ENCODE assay signal across 17 cellular contexts in the genomic region with DNA sequence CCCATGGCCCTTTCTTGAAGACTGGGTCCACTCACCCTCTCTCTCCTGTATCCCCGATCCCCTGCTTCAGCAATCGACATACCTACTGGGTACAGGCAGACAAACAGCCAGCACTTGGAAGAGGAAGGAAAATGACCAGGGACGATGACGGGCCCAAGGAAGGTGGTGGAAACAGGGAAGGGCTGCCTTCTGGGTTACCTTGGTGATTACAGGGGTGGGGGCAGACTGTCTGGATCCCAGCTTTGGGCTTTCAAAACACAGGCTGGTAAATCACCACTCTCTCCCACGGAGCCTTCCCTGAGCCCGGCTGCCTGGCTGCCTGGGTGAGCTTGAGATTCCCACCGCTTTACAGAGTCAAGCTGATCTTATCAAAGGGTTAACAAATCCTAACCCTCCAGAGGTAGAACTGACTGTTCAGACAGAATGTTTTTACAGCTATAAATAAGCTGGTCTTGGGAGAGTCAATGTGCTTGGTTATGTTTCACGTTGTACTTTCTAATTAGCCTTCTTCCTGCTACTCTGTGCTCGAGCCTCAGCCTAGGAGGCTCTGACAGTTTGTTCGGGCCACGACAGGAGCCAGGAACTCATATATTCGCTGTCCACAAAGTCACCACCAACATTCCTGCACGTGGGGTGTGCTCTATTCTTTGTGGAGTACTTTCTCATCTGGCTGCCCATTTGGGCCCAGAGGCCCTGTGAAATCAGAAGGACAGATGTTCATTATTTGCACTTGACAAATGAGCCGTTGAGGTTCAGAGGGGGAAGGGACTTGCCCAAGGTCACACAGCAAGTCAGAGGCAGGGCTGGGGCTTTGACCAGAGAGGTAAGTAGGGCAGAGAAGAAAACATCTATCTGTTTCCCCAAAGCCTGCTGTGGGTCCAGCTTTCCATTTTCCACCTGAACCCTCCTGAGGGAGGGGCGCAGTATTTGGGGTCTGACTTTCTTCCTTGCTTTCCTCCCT.
DNase-seq lines count a peak whose midpoint lies in the region; ATAC-seq, FAIRE-seq and TF ChIP-seq lines count a peak whose summit lies in the region.
"Had no signal": no experiment of that assay in that cellular context is flagged by ENCODE, and none has a peak within 500 bp of the region (broad histone marks: within the 10 kb centered on the region; RNA-seq: fewer than 3 reads in every experiment).

No MANE protein-coding gene starts in this region.

- no peak for TF ChIP-seq POLR2A in sigmoid colon (IDR thresholded peaks at IDR 0.05)

- H3K27ac ChIP-seq in C4-2B (peak overlapping the region; percentile 37; the same call in 1 of the 2 replicates), right cardiac atrium (ENCODE audit: low read length) (peak overlapping the region; percentile 94), sigmoid colon (peak overlapping the region; percentile 39 to 61 (median 48))
- H3K27ac ChIP-seq: foreskin keratinocyte had no signal

- H3K36me3 ChIP-seq in bronchial epithelial cell (ENCODE audit: control insufficient read depth, insufficient read depth, low read length) = no peaks in the 10 kb centered on the region
- H3K36me3 ChIP-seq in sigmoid colon = no peaks in the 10 kb centered on the region

- peaks cover 23% of the 10 kb centered on the region for H3K4me1 ChIP-seq in right cardiac atrium (ENCODE audit: control insufficient read depth, insufficient read depth, low read length)
- peaks cover 0 to 15% (median 13%) of the 10 kb centered on the region in 4 donors for H3K4me1 ChIP-seq in sigmoid colon

- TF ChIP-seq CTCF in C4-2B (conservative IDR thresholded peaks at IDR 0.05) = no peak
- TF ChIP-seq CTCF in bronchial epithelial cell (IDR thresholded peaks at IDR 0.05; ENCODE audit: insufficient read depth, low read length, severe bottlenecking) = no peak
- TF ChIP-seq CTCF in sigmoid colon (IDR thresholded peaks at IDR 0.05) = no peak

- H3K27me3 ChIP-seq in bronchial epithelial cell (ENCODE audit: control insufficient read depth, insufficient read depth, low read length) (peaks cover 3% of the 10 kb centered on the region), right cardiac atrium (ENCODE audit: control insufficient read depth, insufficient read depth) (no peaks in the 10 kb centered on the region), sigmoid colon (no peaks in the 10 kb centered on the region)

- WGBS in right cardiac atrium = 53% methylated on average over 15 of the region's 15 CpGs
- WGBS in sigmoid colon, 2 donors = 75 to 77% methylated on average over 15 of the region's 15 CpGs

- DNase-seq in bronchial epithelial cell (ENCODE audit: low read depth) = no peak
- DNase-seq in right cardiac atrium = peak in 1 of 3 donors; percentile 66
- DNase-seq in sigmoid colon = no peak
- no peak for DNase-seq in iPS-NIHi11 (ENCODE audit: low spot score)
- no peak for DNase-seq in NCI-H1694 (lab: John Stamatoyannopoulos, UW)
- DNase-seq in HCEC 1CT = no peak
- no peak for DNase-seq in mucosa of gallbladder (ENCODE audit: low spot score)
- DNase-seq: activated CD4-positive, CD25-positive, alpha-beta regulatory T cell; activated naive CD8-positive, alpha-beta T cell treated with anti-CD3 and anti-CD28 coated beads, Interleukin-2, amount 10 ng/mL, durations not matched to agents 7 days and 5 days; Calu3; effector CD4-positive, alpha-beta T cell; foreskin keratinocyte; naive B cell; NCI-H2227 treated with DMSO at 0.1 percent for 48 hours; stimulated activated CD4-positive, alpha-beta T cell treated with anti-CD3 and anti-CD28 coated beads, Interleukin-12 subunit alpha, Interleukin-12 subunit beta, amount 100 ng/mL, for 4 hours had no signal

- peak; percentile 86 for FAIRE-seq in bronchial epithelial cell (lab: Jason Lieb, UNC)
- FAIRE-seq: islet of Langerhans had no signal

- no peak for TF ChIP-seq EP300 in sigmoid colon (IDR thresholded peaks at IDR 0.05)

- no peaks in the 10 kb centered on the region for H3K9me3 ChIP-seq in right cardiac atrium (ENCODE audit: control insufficient read depth, low read length)
- no peaks in the 10 kb centered on the region for H3K9me3 ChIP-seq in sigmoid colon

- peak; percentile 65 to 70 for ATAC-seq in right cardiac atrium
- ATAC-seq: foreskin keratinocyte had no signal

- intact Hi-C loops in right cardiac atrium (cut with DNase I) (no loop called here), sigmoid colon (cut with DNase I) (no loop called here)

- H3K4me3 ChIP-seq in bronchial epithelial cell (ENCODE audit: low read depth, low read length) = no peak overlapping the region
- H3K4me3 ChIP-seq in right cardiac atrium (ENCODE audit: low read length) = no peak overlapping the region
- H3K4me3 ChIP-seq in sigmoid colon = no peak overlapping the region

Comparison
In these comparisons a context has a peak if more than half of its experiments do, and no peak if none do; other contexts are left out.
1. H3K27ac ChIP-seq: peak in every context shown above with its lines; median percentile 94 in right cardiac atrium; 48 in sigmoid colon; 37 in C4-2B.